Comparison of ENCODE assay signal across 23 cellular contexts in the genomic region with DNA sequence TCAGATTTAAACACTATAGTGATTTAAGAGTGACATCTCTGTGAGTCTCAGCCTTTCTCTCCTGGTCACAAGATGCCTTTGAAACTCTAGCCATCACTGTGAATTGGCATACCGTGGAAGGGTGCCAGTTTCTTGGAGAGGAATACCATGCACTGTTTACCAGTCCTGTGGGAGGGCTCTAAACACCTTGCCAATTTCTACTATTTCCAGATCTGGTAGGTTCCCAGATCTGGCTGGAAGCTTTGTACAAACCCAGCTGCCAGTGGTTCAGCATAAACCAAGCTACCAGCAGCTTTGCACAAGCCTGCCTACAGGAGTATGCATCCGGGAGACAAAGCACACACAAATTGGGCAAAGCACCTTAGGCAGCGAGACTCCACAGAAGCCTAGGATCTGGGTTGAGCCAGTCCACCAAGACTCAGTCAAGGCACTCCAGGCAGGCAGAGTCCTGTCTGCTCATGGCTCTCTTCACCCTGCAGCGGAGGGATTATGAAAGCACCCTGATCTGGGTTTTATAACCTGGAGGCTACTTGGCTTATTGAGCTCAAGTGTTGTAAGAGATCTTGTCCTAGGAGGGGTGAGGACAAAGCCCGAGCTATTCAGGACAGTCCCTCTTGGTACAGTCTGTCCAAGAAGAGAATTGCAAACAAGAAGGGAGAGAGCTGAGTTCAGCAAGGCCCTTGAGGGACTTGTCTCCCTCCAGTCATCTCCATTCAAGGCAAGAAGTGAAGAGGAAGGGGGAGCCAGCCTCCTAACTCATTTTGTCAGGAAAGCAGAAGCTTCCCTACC. TPM values are rescaled to one million over a fixed set of nuclear protein-coding genes. Genes with fewer than 3 reads are reported as not detected.
A peak's percentile ranks its signal among the peaks of the same experiment; 100 is the strongest.
DNase-seq lines count a peak whose midpoint lies in the region; ATAC-seq lines count a peak whose summit lies in the region.
"Had no signal": no experiment of that assay in that cellular context is flagged by ENCODE, and none has a peak within 500 bp of the region (broad histone marks: within the 10 kb centered on the region; RNA-seq: fewer than 3 reads in every experiment).

No MANE protein-coding gene starts in this region.

- H3K4me3 Mint-ChIP-seq in activated CD4-positive, alpha-beta memory T cell treated with anti-CD3 and anti-CD28 coated beads, Interleukin-2, amount 10 ng/mL, durations not matched to agents 7 days and 5 days, result no peak overlapping the region
- H3K4me3 Mint-ChIP-seq: mesothelial cell of epicardium, nephron had no signal

- H3K27ac ChIP-seq in skeletal muscle tissue (ENCODE audit: low read depth, low read length), result peak overlapping the region; percentile 42
- H3K27ac ChIP-seq: 22Rv1, cardiac muscle cell, spleen, uterus had no signal

- H3K27ac Mint-ChIP-seq in activated CD4-positive, alpha-beta memory T cell treated with anti-CD3 and anti-CD28 coated beads, Interleukin-2, amount 10 ng/mL, durations not matched to agents 7 days and 5 days, result no peak overlapping the region
- H3K27ac Mint-ChIP-seq: mesothelial cell of epicardium, nephron had no signal

- no peaks in the 10 kb centered on the region for H3K9me3 Mint-ChIP-seq in activated CD4-positive, alpha-beta memory T cell treated with anti-CD3 and anti-CD28 coated beads, Interleukin-2, amount 10 ng/mL, durations not matched to agents 7 days and 5 days

- H3K9ac ChIP-seq in skeletal muscle tissue (ENCODE audit: low read depth in 1 of 3, low read length in 3 of 3), result peak overlapping the region; percentile 23 to 65 (median 39)

- no peaks in the 10 kb centered on the region for H3K27me3 ChIP-seq in skeletal muscle tissue (ENCODE audit: control insufficient read depth in 3 of 3, insufficient read depth in 3 of 3, low read length in 3 of 3)
- H3K27me3 ChIP-seq: cardiac muscle cell, spleen, uterus had no signal

- H3K9me3 ChIP-seq in skeletal muscle tissue (ENCODE audit: control insufficient read depth in 3 of 3, low read length in 3 of 3), result no peaks in the 10 kb centered on the region
- H3K9me3 ChIP-seq: spleen, uterus had no signal

- intact Hi-C loops in left colon (cut with DNase I, micrococcal nuclease), result no loop called here

- no peaks in the 10 kb centered on the region for H3K36me3 ChIP-seq in skeletal muscle tissue (ENCODE audit: control insufficient read depth in 3 of 3, insufficient read depth in 3 of 3, low read length in 3 of 3)
- H3K36me3 ChIP-seq: uterus had no signal

- H3K4me3 ChIP-seq in skeletal muscle tissue (ENCODE audit: low read length in 3 of 3), result peak overlapping the region in 1 of 3 donors; percentile 59
- H3K4me3 ChIP-seq: cardiac muscle cell, spleen, uterus had no signal

- peaks cover 69% of the 10 kb centered on the region for H3K36me3 Mint-ChIP-seq in activated CD4-positive, alpha-beta memory T cell treated with anti-CD3 and anti-CD28 coated beads, Interleukin-2, amount 10 ng/mL, durations not matched to agents 7 days and 5 days (ENCODE audit: low read depth)

- no peaks in the 10 kb centered on the region for H3K27me3 Mint-ChIP-seq in activated CD4-positive, alpha-beta memory T cell treated with anti-CD3 and anti-CD28 coated beads, Interleukin-2, amount 10 ng/mL, durations not matched to agents 7 days and 5 days

- H3K4me1 Mint-ChIP-seq in activated CD4-positive, alpha-beta memory T cell treated with anti-CD3 and anti-CD28 coated beads, Interleukin-2, amount 10 ng/mL, durations not matched to agents 7 days and 5 days, result peaks cover 7% of the 10 kb centered on the region
- H3K4me1 Mint-ChIP-seq: mesothelial cell of epicardium, nephron had no signal

- CTCF ChIA-PET in activated CD4-positive, alpha-beta memory T cell treated with anti-CD3 and anti-CD28 coated beads, Interleukin-2, amount 10 ng/mL, durations not matched to agents 7 days and 5 days (lab: Charles Lee), result no interaction called here

- DNase-seq in NCI-H2171 treated with DMSO at 0.1 percent for 48 hours (lab: John Stamatoyannopoulos, UW) (peak; percentile 2), NCI-H2171 (lab: John Stamatoyannopoulos, UW) (no peak), NCI-H2196 (lab: John Stamatoyannopoulos, UW; ENCODE audit: unreplicated experiment) (peak; percentile 79), inferior parietal cortex (ENCODE audit: extremely low spot score) (peak; percentile 25), HUDEP-2 (lab: John Stamatoyannopoulos, UW; ENCODE audit: unreplicated experiment in 76 of 76) (no peak), left colon (no peak)
- DNase-seq in activated CD4-positive, alpha-beta memory T cell treated with anti-CD3 and anti-CD28 coated beads, Interleukin-2, amount 10 ng/mL, durations not matched to agents 7 days and 5 days, result no peak
- DNase-seq: activated effector memory CD4-positive, alpha-beta T cell treated with anti-CD3 and anti-CD28 coated beads, Interleukin-2, amount 50 U/mL, for 16 hours; KBM-7; NCI-H187; NCI-H774; SIG-M5; spleen; uterus had no signal

- POLR2A ChIA-PET in activated CD4-positive, alpha-beta memory T cell treated with anti-CD3 and anti-CD28 coated beads, Interleukin-2, amount 10 ng/mL, durations not matched to agents 7 days and 5 days (lab: Charles Lee), result no interaction called here

- ATAC-seq in left colon, result no peak

- peaks cover 13 to 14% (median 13%) of the 10 kb centered on the region in 3 donors for H3K4me1 ChIP-seq in skeletal muscle tissue (ENCODE audit: control insufficient read depth in 3 of 3, insufficient read depth in 3 of 3, low read length in 3 of 3)
- H3K4me1 ChIP-seq: spleen, uterus had no signal

RNA-seq across cellular contexts. Expression of a gene that starts 23.6 kb away (rescaled TPM):
- 4.2 TPM for total RNA-seq in skeletal muscle tissue
- 10 to 100 TPM; 40.7 to 42.9 TPM for total RNA-seq in activated CD4-positive, alpha-beta memory T cell treated with anti-CD3 and anti-CD28 coated beads, Interleukin-2, amount 10 ng/mL, durations not matched to agents 7 days and 5 days
- 1 to 10 TPM; 1.9 to 5.0 TPM for total RNA-seq in left colon

RNA-seq across cellular contexts. Expression of a gene that starts 49.3 kb away (rescaled TPM):
- total RNA-seq in skeletal muscle tissue, result 1.6 TPM
- total RNA-seq in activated CD4-positive, alpha-beta memory T cell treated with anti-CD3 and anti-CD28 coated beads, Interleukin-2, amount 10 ng/mL, durations not matched to agents 7 days and 5 days, result not detected
- total RNA-seq in left colon, result not detected
- total RNA-seq: cardiac muscle cell; fibroblast of villous mesenchyme; H4; kidney epithelial cell; mesothelial cell of epicardium; spleen; T-helper 1 cell treated with Interleukin-12 subunit alpha and Interleukin-12 subunit beta and Interleukin-4 antibody, amounts not matched to agents 30 ng/mL and 1 ng/mL, for 36 hours had no signal

Comparison
In these comparisons a context has a peak if more than half of its experiments do, and no peak if none do; other contexts are left out.
1. DNase-seq: peak in NCI-H2171 treated with DMSO at 0.1 percent for 48 hours (single experiment), NCI-H2196 (single experiment) and inferior parietal cortex (single experiment); none in NCI-H2171 (single experiment), activated CD4-positive, alpha-beta memory T cell treated with anti-CD3 and anti-CD28 coated beads, Interleukin-2, amount 10 ng/mL, durations not matched to agents 7 days and 5 days (single experiment), HUDEP-2 (0 of 76) and left colon (0 of 2).